2 cellular contexts compared by ENCODE assay signal in the genomic region with DNA sequence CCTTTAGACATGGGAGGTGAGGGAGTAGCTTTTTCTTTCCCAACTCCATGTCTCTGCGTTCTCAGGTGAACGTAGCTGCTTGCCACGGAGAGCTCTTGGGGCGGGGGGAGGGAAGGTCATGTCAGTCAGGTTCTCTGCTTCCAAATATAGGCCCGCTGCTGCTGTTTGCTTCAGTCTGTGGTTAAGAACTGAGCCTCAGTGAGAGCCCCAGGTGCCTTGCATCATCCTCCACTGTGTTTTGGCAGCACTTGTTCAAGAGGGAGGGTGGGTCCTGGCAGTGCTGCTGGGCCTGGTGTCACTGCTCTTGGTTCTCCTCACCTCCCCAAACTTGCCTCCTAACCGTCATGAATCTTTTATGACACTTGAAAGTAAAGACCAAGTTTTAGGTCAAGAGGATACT.
TF ChIP-seq lines count a peak whose summit lies in the region.

No MANE protein-coding gene starts in this region.

TF ChIP-seq in GM12878, 131 proteins besides CTCF, POLR2A, EP300 and RAD21 (continued from another document):
- TF ChIP-seq, protein P1, sequence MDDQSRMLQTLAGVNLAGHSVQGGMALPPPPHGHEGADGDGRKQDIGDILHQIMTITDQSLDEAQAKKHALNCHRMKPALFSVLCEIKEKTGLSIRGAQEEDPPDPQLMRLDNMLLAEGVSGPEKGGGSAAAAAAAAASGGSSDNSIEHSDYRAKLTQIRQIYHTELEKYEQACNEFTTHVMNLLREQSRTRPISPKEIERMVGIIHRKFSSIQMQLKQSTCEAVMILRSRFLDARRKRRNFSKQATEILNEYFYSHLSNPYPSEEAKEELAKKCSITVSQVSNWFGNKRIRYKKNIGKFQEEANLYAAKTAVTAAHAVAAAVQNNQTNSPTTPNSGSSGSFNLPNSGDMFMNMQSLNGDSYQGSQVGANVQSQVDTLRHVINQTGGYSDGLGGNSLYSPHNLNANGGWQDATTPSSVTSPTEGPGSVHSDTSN (IDR thresholded peaks at IDR 0.05; ENCODE audit: insufficient replicate concordance, low read depth, low read length), result peak; percentile 10
- no peak for TF ChIP-seq BRCA1 (IDR thresholded peaks at IDR 0.05; ENCODE audit: low read depth, low read length)
- TF ChIP-seq BHLHE40 (IDR thresholded peaks at IDR 0.05; ENCODE audit: borderline replicate concordance in 1 of 2, low read depth in 2 of 2, low read length in 1 of 2), result no peak
- TF ChIP-seq TARDBP (IDR thresholded peaks at IDR 0.05; ENCODE audit: borderline replicate concordance), result no peak
- TF ChIP-seq HDGF (IDR thresholded peaks at IDR 0.05), result no peak
- peak; percentile 27; the same call in 1 of the 2 replicates for TF ChIP-seq NFIC (IDR thresholded peaks at IDR 0.05; ENCODE audit: low read depth, low read length)
- TF ChIP-seq CREB1 (IDR thresholded peaks at IDR 0.05; ENCODE audit: low read depth), result peak; percentile 40; the same call in 1 of the 2 replicates
- TF ChIP-seq TCF3 (IDR thresholded peaks at IDR 0.05; ENCODE audit: borderline replicate concordance, insufficient read depth, low read depth, low read length), result peak; percentile 78
- TF ChIP-seq TCF12 (IDR thresholded peaks at IDR 0.05; ENCODE audit: low read depth, low read length), result peak; percentile 65; the same call in 1 of the 2 replicates
- peak; percentile 49 for TF ChIP-seq MEF2B (IDR thresholded peaks at IDR 0.05; ENCODE audit: partially characterized antibody, poor library complexity, severe bottlenecking)
- TF ChIP-seq, protein P2, sequence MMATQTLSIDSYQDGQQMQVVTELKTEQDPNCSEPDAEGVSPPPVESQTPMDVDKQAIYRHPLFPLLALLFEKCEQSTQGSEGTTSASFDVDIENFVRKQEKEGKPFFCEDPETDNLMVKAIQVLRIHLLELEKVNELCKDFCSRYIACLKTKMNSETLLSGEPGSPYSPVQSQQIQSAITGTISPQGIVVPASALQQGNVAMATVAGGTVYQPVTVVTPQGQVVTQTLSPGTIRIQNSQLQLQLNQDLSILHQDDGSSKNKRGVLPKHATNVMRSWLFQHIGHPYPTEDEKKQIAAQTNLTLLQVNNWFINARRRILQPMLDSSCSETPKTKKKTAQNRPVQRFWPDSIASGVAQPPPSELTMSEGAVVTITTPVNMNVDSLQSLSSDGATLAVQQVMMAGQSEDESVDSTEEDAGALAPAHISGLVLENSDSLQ (IDR thresholded peaks at IDR 0.05), result peak; percentile 42; the same call in 1 of the 2 replicates
- TF ChIP-seq, protein P3, sequence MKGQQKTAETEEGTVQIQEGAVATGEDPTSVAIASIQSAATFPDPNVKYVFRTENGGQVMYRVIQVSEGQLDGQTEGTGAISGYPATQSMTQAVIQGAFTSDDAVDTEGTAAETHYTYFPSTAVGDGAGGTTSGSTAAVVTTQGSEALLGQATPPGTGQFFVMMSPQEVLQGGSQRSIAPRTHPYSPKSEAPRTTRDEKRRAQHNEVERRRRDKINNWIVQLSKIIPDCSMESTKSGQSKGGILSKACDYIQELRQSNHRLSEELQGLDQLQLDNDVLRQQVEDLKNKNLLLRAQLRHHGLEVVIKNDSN (IDR thresholded peaks at IDR 0.05; ENCODE audit: borderline replicate concordance, extremely low read length, insufficient read depth, low read depth, low read length), result no peak
- TF ChIP-seq EZH2 (IDR thresholded peaks at IDR 0.05; ENCODE audit: borderline replicate concordance, control insufficient read depth, low read depth, low read length), result no peak
- TF ChIP-seq, protein P4, sequence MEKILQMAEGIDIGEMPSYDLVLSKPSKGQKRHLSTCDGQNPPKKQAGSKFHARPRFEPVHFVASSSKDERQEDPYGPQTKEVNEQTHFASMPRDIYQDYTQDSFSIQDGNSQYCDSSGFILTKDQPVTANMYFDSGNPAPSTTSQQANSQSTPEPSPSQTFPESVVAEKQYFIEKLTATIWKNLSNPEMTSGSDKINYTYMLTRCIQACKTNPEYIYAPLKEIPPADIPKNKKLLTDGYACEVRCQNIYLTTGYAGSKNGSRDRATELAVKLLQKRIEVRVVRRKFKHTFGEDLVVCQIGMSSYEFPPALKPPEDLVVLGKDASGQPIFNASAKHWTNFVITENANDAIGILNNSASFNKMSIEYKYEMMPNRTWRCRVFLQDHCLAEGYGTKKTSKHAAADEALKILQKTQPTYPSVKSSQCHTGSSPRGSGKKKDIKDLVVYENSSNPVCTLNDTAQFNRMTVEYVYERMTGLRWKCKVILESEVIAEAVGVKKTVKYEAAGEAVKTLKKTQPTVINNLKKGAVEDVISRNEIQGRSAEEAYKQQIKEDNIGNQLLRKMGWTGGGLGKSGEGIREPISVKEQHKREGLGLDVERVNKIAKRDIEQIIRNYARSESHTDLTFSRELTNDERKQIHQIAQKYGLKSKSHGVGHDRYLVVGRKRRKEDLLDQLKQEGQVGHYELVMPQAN (conservative IDR thresholded peaks at IDR 0.05), result no peak
- TF ChIP-seq, protein P5, sequence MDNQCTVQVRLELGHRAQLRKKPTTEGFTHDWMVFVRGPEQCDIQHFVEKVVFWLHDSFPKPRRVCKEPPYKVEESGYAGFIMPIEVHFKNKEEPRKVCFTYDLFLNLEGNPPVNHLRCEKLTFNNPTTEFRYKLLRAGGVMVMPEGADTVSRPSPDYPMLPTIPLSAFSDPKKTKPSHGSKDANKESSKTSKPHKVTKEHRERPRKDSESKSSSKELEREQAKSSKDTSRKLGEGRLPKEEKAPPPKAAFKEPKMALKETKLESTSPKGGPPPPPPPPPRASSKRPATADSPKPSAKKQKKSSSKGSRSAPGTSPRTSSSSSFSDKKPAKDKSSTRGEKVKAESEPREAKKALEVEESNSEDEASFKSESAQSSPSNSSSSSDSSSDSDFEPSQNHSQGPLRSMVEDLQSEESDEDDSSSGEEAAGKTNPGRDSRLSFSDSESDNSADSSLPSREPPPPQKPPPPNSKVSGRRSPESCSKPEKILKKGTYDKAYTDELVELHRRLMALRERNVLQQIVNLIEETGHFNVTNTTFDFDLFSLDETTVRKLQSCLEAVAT (IDR thresholded peaks at IDR 0.05), result no peak
- peak; percentile 59 to 83 for TF ChIP-seq SRF (IDR thresholded peaks at IDR 0.05; ENCODE audit: low read depth in 2 of 2, low read length in 2 of 2)
- peak; percentile 85 for TF ChIP-seq MEF2A (IDR thresholded peaks at IDR 0.05; ENCODE audit: insufficient read depth, low read depth, low read length)
- peak; percentile 93 for TF ChIP-seq RUNX3 (IDR thresholded peaks at IDR 0.05; ENCODE audit: low read length)
- 0 out of 2 replicates have a peak, but pooled peaks have one; percentile 32 for TF ChIP-seq CBFB (IDR thresholded peaks at IDR 0.05; ENCODE audit: low read depth)
- peak; percentile 26; the same call in 1 of the 2 replicates for TF ChIP-seq CREM (IDR thresholded peaks at IDR 0.05; ENCODE audit: low read depth)
TF ChIP-seq in GM12878: peak in this region for 12.

TF ChIP-seq in SK-N-SH treated with all-trans-retinoic acid at 6 μM for 48 hours, 23 proteins besides CTCF, POLR2A, EP300 and RAD21 (continued from another document):
- no peak for TF ChIP-seq ZNF565 (CRISPR knock-in tag; conservative IDR thresholded peaks at IDR 0.05; ENCODE audit: low read depth)
- TF ChIP-seq ZC3H10 (CRISPR knock-in tag; IDR thresholded peaks at IDR 0.05), result no peak
- TF ChIP-seq ZNF8 (CRISPR knock-in tag; IDR thresholded peaks at IDR 0.05), result no peak
- no peak for TF ChIP-seq ESRRG (CRISPR knock-in tag; IDR thresholded peaks at IDR 0.05)
- TF ChIP-seq ZNF70 (CRISPR knock-in tag; IDR thresholded peaks at IDR 0.05), result no peak
- no peak for TF ChIP-seq ZFP30 (CRISPR knock-in tag; IDR thresholded peaks at IDR 0.05)
- TF ChIP-seq, protein P6, sequence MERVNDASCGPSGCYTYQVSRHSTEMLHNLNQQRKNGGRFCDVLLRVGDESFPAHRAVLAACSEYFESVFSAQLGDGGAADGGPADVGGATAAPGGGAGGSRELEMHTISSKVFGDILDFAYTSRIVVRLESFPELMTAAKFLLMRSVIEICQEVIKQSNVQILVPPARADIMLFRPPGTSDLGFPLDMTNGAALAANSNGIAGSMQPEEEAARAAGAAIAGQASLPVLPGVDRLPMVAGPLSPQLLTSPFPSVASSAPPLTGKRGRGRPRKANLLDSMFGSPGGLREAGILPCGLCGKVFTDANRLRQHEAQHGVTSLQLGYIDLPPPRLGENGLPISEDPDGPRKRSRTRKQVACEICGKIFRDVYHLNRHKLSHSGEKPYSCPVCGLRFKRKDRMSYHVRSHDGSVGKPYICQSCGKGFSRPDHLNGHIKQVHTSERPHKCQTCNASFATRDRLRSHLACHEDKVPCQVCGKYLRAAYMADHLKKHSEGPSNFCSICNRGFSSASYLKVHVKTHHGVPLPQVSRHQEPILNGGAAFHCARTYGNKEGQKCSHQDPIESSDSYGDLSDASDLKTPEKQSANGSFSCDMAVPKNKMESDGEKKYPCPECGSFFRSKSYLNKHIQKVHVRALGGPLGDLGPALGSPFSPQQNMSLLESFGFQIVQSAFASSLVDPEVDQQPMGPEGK (CRISPR knock-in tag; IDR thresholded peaks at IDR 0.05; ENCODE audit: borderline replicate concordance), result no peak
- TF ChIP-seq OSR1 (CRISPR knock-in tag; IDR thresholded peaks at IDR 0.05), result no peak
- TF ChIP-seq ARNTL (CRISPR knock-in tag; IDR thresholded peaks at IDR 0.05; ENCODE audit: borderline replicate concordance, low read depth), result no peak
- no peak for TF ChIP-seq ZFP3 (CRISPR knock-in tag; IDR thresholded peaks at IDR 0.05)
- TF ChIP-seq ISL1 (CRISPR knock-in tag; IDR thresholded peaks at IDR 0.05), result no peak
- no peak for TF ChIP-seq GLIS3 (CRISPR knock-in tag; IDR thresholded peaks at IDR 0.05)
- TF ChIP-seq PPARA (CRISPR knock-in tag; IDR thresholded peaks at IDR 0.05; ENCODE audit: borderline replicate concordance), result no peak
- TF ChIP-seq CSDC2 (CRISPR knock-in tag; IDR thresholded peaks at IDR 0.05), result no peak
- TF ChIP-seq, protein P7, sequence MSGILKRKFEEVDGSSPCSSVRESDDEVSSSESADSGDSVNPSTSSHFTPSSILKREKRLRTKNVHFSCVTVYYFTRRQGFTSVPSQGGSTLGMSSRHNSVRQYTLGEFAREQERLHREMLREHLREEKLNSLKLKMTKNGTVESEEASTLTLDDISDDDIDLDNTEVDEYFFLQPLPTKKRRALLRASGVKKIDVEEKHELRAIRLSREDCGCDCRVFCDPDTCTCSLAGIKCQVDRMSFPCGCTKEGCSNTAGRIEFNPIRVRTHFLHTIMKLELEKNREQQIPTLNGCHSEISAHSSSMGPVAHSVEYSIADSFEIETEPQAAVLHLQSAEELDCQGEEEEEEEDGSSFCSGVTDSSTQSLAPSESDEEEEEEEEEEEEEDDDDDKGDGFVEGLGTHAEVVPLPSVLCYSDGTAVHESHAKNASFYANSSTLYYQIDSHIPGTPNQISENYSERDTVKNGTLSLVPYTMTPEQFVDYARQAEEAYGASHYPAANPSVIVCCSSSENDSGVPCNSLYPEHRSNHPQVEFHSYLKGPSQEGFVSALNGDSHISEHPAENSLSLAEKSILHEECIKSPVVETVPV (CRISPR knock-in tag; IDR thresholded peaks at IDR 0.05), result no peak
- TF ChIP-seq RARB (CRISPR knock-in tag; IDR thresholded peaks at IDR 0.05), result no peak
- no peak for TF ChIP-seq BACH2 (CRISPR knock-in tag; IDR thresholded peaks at IDR 0.05; ENCODE audit: borderline replicate concordance)
TF ChIP-seq in SK-N-SH treated with all-trans-retinoic acid at 6 μM for 48 hours: peak in this region for 0.
